Comparison of ENCODE assay signal across 1 cellular context in genomic region chr13:106513025-106513424, GRCh38.
TF ChIP-seq lines count a peak whose summit lies in the region.

No MANE protein-coding gene starts in this region.

TF ChIP-seq in GM23338, 12 proteins besides CTCF, POLR2A, EP300 and RAD21:
- TF ChIP-seq ZNF462 (CRISPR knock-in tag; IDR thresholded peaks at IDR 0.05): no peak
TF ChIP-seq in GM23338: peak in this region for 0.
